Comparison of ENCODE assay signal across 1 cellular context in the genomic region with DNA sequence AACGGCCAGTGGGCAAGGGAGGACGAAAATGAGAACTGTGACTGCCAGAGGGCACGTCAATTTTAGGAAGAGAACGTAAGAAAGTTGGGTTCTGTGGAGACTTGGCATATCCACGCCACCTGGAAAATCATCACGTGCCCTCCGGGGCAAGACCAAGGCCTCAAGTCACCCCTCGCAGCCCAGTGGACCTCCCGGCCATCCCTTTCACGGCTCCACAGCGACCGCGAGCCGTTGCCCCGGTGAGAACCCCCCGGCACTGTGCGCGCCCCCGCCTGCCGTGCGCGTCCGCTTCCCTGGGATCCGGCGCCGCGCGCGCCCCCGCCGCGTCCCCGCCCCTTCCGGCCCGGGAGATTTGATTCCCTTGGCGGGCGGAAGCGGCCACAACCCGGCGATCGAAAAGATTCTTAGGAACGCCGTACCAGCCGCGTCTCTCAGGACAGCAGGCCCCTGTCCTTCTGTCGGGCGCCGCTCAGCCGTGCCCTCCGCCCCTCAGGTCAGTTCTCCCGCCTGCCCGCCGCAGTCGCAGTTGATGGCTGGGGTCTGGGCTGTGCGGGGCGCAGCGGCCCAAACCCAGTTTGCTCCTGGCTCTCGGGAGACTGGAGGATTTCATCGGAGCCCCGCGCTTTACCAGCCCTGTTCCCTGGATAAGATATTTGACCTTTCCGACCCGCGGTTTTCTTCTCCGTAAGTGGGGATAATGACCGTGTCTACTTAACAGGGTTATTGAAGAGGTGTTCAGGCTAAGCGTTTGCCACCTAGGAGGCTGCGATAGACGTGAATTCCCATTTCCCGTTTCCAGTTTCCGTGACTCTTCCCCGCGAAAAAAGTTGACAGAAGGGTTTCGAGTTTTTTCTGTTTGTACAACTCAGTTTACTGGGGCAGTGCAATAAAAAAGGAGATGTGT.
TF ChIP-seq lines count a peak whose summit lies in the region.

A gene (plus strand): TSS at position 381 of the 904 bp plus-strand sequence. CDS start 8,787 bp downstream, outside the sequence.

TF ChIP-seq in Ishikawa, 13 proteins besides CTCF, POLR2A, EP300 and RAD21:
- peak; percentile 44; the same call in 1 of the 2 replicates for TF ChIP-seq TCF12 (IDR thresholded peaks at IDR 0.05; ENCODE audit: low read depth)
- TF ChIP-seq CREB1 (IDR thresholded peaks at IDR 0.05; ENCODE audit: low read depth) = no peak
- TF ChIP-seq, protein P1, sequence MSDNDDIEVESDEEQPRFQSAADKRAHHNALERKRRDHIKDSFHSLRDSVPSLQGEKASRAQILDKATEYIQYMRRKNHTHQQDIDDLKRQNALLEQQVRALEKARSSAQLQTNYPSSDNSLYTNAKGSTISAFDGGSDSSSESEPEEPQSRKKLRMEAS (IDR thresholded peaks at IDR 0.05) = no peak; the same call in 1 of the 2 replicates
- TF ChIP-seq TAF1 (IDR thresholded peaks at IDR 0.05; ENCODE audit: low read depth) = peak; percentile 80
- TF ChIP-seq EGR1 (IDR thresholded peaks at IDR 0.05) = 0 out of 2 replicates have a peak, but pooled peaks have one; percentile 31
- TF ChIP-seq, protein P2, sequence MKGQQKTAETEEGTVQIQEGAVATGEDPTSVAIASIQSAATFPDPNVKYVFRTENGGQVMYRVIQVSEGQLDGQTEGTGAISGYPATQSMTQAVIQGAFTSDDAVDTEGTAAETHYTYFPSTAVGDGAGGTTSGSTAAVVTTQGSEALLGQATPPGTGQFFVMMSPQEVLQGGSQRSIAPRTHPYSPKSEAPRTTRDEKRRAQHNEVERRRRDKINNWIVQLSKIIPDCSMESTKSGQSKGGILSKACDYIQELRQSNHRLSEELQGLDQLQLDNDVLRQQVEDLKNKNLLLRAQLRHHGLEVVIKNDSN (IDR thresholded peaks at IDR 0.05) = 0 out of 2 replicates have a peak, but pooled peaks have one; percentile 42
- TF ChIP-seq, protein P3, sequence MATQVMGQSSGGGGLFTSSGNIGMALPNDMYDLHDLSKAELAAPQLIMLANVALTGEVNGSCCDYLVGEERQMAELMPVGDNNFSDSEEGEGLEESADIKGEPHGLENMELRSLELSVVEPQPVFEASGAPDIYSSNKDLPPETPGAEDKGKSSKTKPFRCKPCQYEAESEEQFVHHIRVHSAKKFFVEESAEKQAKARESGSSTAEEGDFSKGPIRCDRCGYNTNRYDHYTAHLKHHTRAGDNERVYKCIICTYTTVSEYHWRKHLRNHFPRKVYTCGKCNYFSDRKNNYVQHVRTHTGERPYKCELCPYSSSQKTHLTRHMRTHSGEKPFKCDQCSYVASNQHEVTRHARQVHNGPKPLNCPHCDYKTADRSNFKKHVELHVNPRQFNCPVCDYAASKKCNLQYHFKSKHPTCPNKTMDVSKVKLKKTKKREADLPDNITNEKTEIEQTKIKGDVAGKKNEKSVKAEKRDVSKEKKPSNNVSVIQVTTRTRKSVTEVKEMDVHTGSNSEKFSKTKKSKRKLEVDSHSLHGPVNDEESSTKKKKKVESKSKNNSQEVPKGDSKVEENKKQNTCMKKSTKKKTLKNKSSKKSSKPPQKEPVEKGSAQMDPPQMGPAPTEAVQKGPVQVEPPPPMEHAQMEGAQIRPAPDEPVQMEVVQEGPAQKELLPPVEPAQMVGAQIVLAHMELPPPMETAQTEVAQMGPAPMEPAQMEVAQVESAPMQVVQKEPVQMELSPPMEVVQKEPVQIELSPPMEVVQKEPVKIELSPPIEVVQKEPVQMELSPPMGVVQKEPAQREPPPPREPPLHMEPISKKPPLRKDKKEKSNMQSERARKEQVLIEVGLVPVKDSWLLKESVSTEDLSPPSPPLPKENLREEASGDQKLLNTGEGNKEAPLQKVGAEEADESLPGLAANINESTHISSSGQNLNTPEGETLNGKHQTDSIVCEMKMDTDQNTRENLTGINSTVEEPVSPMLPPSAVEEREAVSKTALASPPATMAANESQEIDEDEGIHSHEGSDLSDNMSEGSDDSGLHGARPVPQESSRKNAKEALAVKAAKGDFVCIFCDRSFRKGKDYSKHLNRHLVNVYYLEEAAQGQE (IDR thresholded peaks at IDR 0.05; ENCODE audit: low read depth) = no peak
- 0 out of 2 replicates have a peak, but pooled peaks have one; percentile 23 for TF ChIP-seq ZBTB7A (IDR thresholded peaks at IDR 0.05; ENCODE audit: low read depth)
- TF ChIP-seq TEAD4 (IDR thresholded peaks at IDR 0.05) = 0 out of 2 replicates have a peak, but pooled peaks have one; percentile 10
- no peak for TF ChIP-seq CEBPB (IDR thresholded peaks at IDR 0.05)
- peak; percentile 46; the same call in 1 of the 2 replicates for TF ChIP-seq YY1 (IDR thresholded peaks at IDR 0.05; ENCODE audit: low read depth)
- no peak for TF ChIP-seq NFIC (IDR thresholded peaks at IDR 0.05)
- TF ChIP-seq FOXM1 (IDR thresholded peaks at IDR 0.05; ENCODE audit: borderline replicate concordance, low read depth) = peak; percentile 29; the same call in 1 of the 2 replicates
